In genomic region chr4:186557486-186557885, GRCh38 we compare ENCODE assay signal across 20 cellular contexts. TPM values are rescaled to one million over a fixed set of nuclear protein-coding genes. Genes with fewer than 3 reads are reported as not detected.
DNase-seq lines count a peak whose midpoint lies in the region; ATAC-seq, FAIRE-seq and TF ChIP-seq lines count a peak whose summit lies in the region.
"Had no signal": no experiment of that assay in that cellular context is flagged by ENCODE, and none has a peak within 500 bp of the region (broad histone marks: within the 10 kb centered on the region; RNA-seq: fewer than 3 reads in every experiment).

No MANE protein-coding gene starts in this region.

- H3K36me3 ChIP-seq in astrocyte (ENCODE audit: insufficient read depth, low read length): no peaks in the 10 kb centered on the region
- H3K36me3 ChIP-seq: transverse colon had no signal

- TF ChIP-seq CTCF in astrocyte (IDR thresholded peaks at IDR 0.05; ENCODE audit: insufficient read depth, low read depth, low read length): no peak

- FAIRE-seq in astrocyte (lab: Jason Lieb, UNC): no peak

- peaks cover 13% of the 10 kb centered on the region for H3K4me1 ChIP-seq in astrocyte (ENCODE audit: insufficient read depth, low read length)

- peak; percentile 60 for DNase-seq in AG08395 (ENCODE audit: low spot score)
- peak; percentile 36 for DNase-seq in HK-2 (ENCODE audit: unreplicated experiment)
- DNase-seq in astrocyte (ENCODE audit: low read depth): peak; percentile 42
- peak; percentile 9 for DNase-seq in kidney glomerular epithelial cell (lab: John Stamatoyannopoulos, UW)
- no peak for DNase-seq in posterior cingulate gyrus
- DNase-seq in stimulated activated naive CD8-positive, alpha-beta T cell treated with anti-CD3 and anti-CD28 coated beads, Interleukin-15, Interleukin-2, amounts not matched to agents 100 U/mL and 50 U/mL, for 24 hours: no peak
- no peak for DNase-seq in dermis blood vessel endothelial cell
- DNase-seq: activated CD4-positive, alpha-beta T cell treated with anti-CD3 and anti-CD28 coated beads for 48 hours; activated T-cell treated with anti-CD3 and anti-CD28 coated beads, Interleukin-2, amount 50 U/mL, for 24 hours; amniotic stem cell; dorsolateral prefrontal cortex; GOT3; NCI-H446 treated with DMSO at 0.1 percent for 48 hours; stimulated activated CD4-positive, alpha-beta T cell treated with anti-CD3 and anti-CD28 coated beads, Interleukin-2, amount 100 ng/mL, for 24 hours; T-helper 2 cell; transverse colon had no signal

- intact Hi-C loops in posterior cingulate gyrus (cut with DNase I): no loop called here

- no peaks in the 10 kb centered on the region for H3K9me3 ChIP-seq in astrocyte (ENCODE audit: insufficient read depth, low read depth, low read length)
- H3K9me3 ChIP-seq: transverse colon had no signal

- H3K9me3 Mint-ChIP-seq in astrocyte (ENCODE audit: unreplicated experiment): peaks cover 2% of the 10 kb centered on the region

- peak overlapping the region; percentile 12 for H3K27ac Mint-ChIP-seq in astrocyte (ENCODE audit: unreplicated experiment)
- H3K27ac Mint-ChIP-seq: activated T-cell treated with anti-CD3 and anti-CD28 coated beads, Interleukin-2, amount 50 U/mL, for 24 hours; B cell had no signal

- peaks cover 20% of the 10 kb centered on the region for H3K27me3 Mint-ChIP-seq in astrocyte (ENCODE audit: low read depth, unreplicated experiment)

- H3K4me3 Mint-ChIP-seq in astrocyte (ENCODE audit: unreplicated experiment): peak overlapping the region; percentile 22
- H3K4me3 Mint-ChIP-seq: activated T-cell treated with anti-CD3 and anti-CD28 coated beads, Interleukin-2, amount 50 U/mL, for 24 hours; B cell had no signal

- H3K27me3 ChIP-seq in astrocyte (ENCODE audit: insufficient read depth, low read length): peaks cover 11% of the 10 kb centered on the region

- no peak overlapping the region for H3K9ac ChIP-seq in astrocyte (ENCODE audit: low read length)

- H3K36me3 Mint-ChIP-seq in astrocyte (ENCODE audit: low read depth, unreplicated experiment): no peaks in the 10 kb centered on the region

- no peak overlapping the region for H2AFZ ChIP-seq in astrocyte (ENCODE audit: low read depth, low read length)

- no peak overlapping the region for H3K27ac ChIP-seq in astrocyte (ENCODE audit: low read depth, low read length)
- H3K27ac ChIP-seq: dorsolateral prefrontal cortex, transverse colon had no signal

- H3K4me2 ChIP-seq in astrocyte (ENCODE audit: low read length): peak overlapping the region; percentile 4

- H3K4me1 Mint-ChIP-seq in astrocyte (ENCODE audit: low read depth, unreplicated experiment): peaks cover 17% of the 10 kb centered on the region
- H3K4me1 Mint-ChIP-seq: B cell had no signal

- ATAC-seq in HG03521 (IDR thresholded peaks at IDR 0.05; ENCODE audit: unreplicated experiment): no peak
- ATAC-seq in stimulated activated naive CD8-positive, alpha-beta T cell treated with anti-CD3 and anti-CD28 coated beads, Interleukin-15, Interleukin-2, amounts not matched to agents 100 U/mL and 50 U/mL, for 24 hours: no peak
- ATAC-seq: Panc1 had no signal

- no peak overlapping the region for H3K4me3 ChIP-seq in astrocyte (ENCODE audit: insufficient read depth, low read depth, low read length)
- H3K4me3 ChIP-seq: dorsolateral prefrontal cortex, transverse colon had no signal

- H4K20me1 ChIP-seq in astrocyte (ENCODE audit: insufficient read depth, low read length): no peaks in the 10 kb centered on the region

- no peaks in the 10 kb centered on the region for H3K79me2 ChIP-seq in astrocyte (ENCODE audit: insufficient read depth, low read length)

RNA-seq across cellular contexts. Expression of gene MTNR1A, which starts 2.1 kb away (rescaled TPM):
- 0.22 and 0.34 TPM in 2 replicates for total RNA-seq in astrocyte
- not detected in 2 replicates for total RNA-seq in dermis blood vessel endothelial cell
- total RNA-seq: B cell, glomerular endothelial cell had no signal

Comparison
In these comparisons a context has a peak if more than half of its experiments do, and no peak if none do; other contexts are left out.
1. DNase-seq: peak in AG08395 (single experiment), HK-2 (single experiment), astrocyte (single experiment) and kidney glomerular epithelial cell (single experiment); none in posterior cingulate gyrus (0 of 10), stimulated activated naive CD8-positive, alpha-beta T cell treated with anti-CD3 and anti-CD28 coated beads, Interleukin-15, Interleukin-2, amounts not matched to agents 100 U/mL and 50 U/mL, for 24 hours (single experiment) and dermis blood vessel endothelial cell (single experiment).